Comparison of ENCODE assay signal across 8 cellular contexts in genomic region chr6:109793793-109794192, GRCh38.
A peak's percentile ranks its signal among the peaks of the same experiment; 100 is the strongest.
DNase-seq lines count a peak whose midpoint lies in the region; ATAC-seq and TF ChIP-seq lines count a peak whose summit lies in the region.

No MANE protein-coding gene starts in this region.

- no peaks in the 10 kb centered on the region for H3K36me3 ChIP-seq in urinary bladder (ENCODE audit: insufficient read depth)

- H3K27ac ChIP-seq in layer of hippocampus (ENCODE audit: low read depth, low read length) (peak overlapping the region; percentile 46), urinary bladder (ENCODE audit: low read depth) (peak overlapping the region; percentile 69)

- TF ChIP-seq CTCF in astrocyte of the spinal cord (IDR thresholded peaks at IDR 0.05; ENCODE audit: low read depth, low read length) = no peak

- H3K27me3 ChIP-seq in layer of hippocampus (ENCODE audit: control insufficient read depth, insufficient read depth, low read length) = no peaks in the 10 kb centered on the region

- DNase-seq in ELR (ENCODE audit: low read depth) (peak; percentile 97), NAMALWA (ENCODE audit: low spot score) (peak; percentile 51), astrocyte of the spinal cord (ENCODE audit: low read depth, low spot score) (peak; percentile 93)

- H3K4me1 ChIP-seq in urinary bladder (ENCODE audit: insufficient read depth) = no peaks in the 10 kb centered on the region

- ATAC-seq in GM21423 (IDR thresholded peaks at IDR 0.05; ENCODE audit: unreplicated experiment) = no peak
- no peak for ATAC-seq in HG02938 (IDR thresholded peaks at IDR 0.05; ENCODE audit: unreplicated experiment)
- ATAC-seq in GM19455 (IDR thresholded peaks at IDR 0.05; ENCODE audit: unreplicated experiment) = no peak

- in situ Hi-C loops in astrocyte of the spinal cord (cut with HindIII; ENCODE audit: low sequenced_read_pairs) = no loop called here

- H3K4me3 ChIP-seq in astrocyte of the spinal cord (ENCODE audit: low read depth, low read length) = no peak overlapping the region
- H3K4me3 ChIP-seq in urinary bladder (ENCODE audit: low read depth, low read length) = no peak overlapping the region

- WGBS in urinary bladder = 30% methylated on average over 1 of the region's 1 CpG
